ENCODE assay signal across 19 cellular contexts in genomic region chr7:156566812-156567549, GRCh38.
A peak's percentile ranks its signal among the peaks of the same experiment; 100 is the strongest.
DNase-seq lines count a peak whose midpoint lies in the region; ATAC-seq, FAIRE-seq and TF ChIP-seq lines count a peak whose summit lies in the region.
"Had no signal": no experiment of that assay in that cellular context is flagged by ENCODE, and none has a peak within 500 bp of the region (broad histone marks: within the 10 kb centered on the region; RNA-seq: fewer than 3 reads in every experiment).

No MANE protein-coding gene starts in this region.

- no peak overlapping the region for H3K4me3 ChIP-seq in small intestine (ENCODE audit: low read depth in 1 of 2, low read length in 2 of 2)
- H3K4me3 ChIP-seq: SJCRH30 had no signal

- FAIRE-seq in small intestine (lab: Jason Lieb, UNC), result no peak
- FAIRE-seq: H1 had no signal

- H3K4me3 Mint-ChIP-seq in immature natural killer cell, result no peak overlapping the region
- H3K4me3 Mint-ChIP-seq: B cell had no signal

- WGBS in small intestine, 3 donors, result 39 to 63% (median 47%) methylated on average over 8 of the region's 8 CpGs

- no peaks in the 10 kb centered on the region for H3K4me1 Mint-ChIP-seq in immature natural killer cell

- H3K36me3 Mint-ChIP-seq in immature natural killer cell, result no peaks in the 10 kb centered on the region

- no peak overlapping the region for H3K27ac Mint-ChIP-seq in immature natural killer cell
- H3K27ac Mint-ChIP-seq: B cell had no signal

- no peaks in the 10 kb centered on the region for H3K27me3 ChIP-seq in small intestine (ENCODE audit: control insufficient read depth in 2 of 2, insufficient read depth in 2 of 2, low read length in 2 of 2)
- H3K27me3 ChIP-seq: SJCRH30 had no signal

- no peak for TF ChIP-seq CTCF in VCaP (conservative IDR thresholded peaks at IDR 0.05)

- peaks cover 0 to 6% (median 2%) of the 10 kb centered on the region in 6 donors for H3K9me3 Mint-ChIP-seq in immature natural killer cell

- H3K27ac ChIP-seq in VCaP (peak overlapping the region; percentile 52), small intestine (ENCODE audit: low read depth in 1 of 2, low read length in 1 of 2) (peak overlapping the region in 1 of 2 donors; percentile 5)
- H3K27ac ChIP-seq: 22Rv1, SJCRH30 had no signal

- no peaks in the 10 kb centered on the region for H3K4me1 ChIP-seq in small intestine (ENCODE audit: control insufficient read depth in 2 of 2, insufficient read depth in 1 of 2, low read depth in 1 of 2, low read length in 1 of 2)
- H3K4me1 ChIP-seq: SJCRH30 had no signal

- H3K27me3 Mint-ChIP-seq in immature natural killer cell (ENCODE audit: low read depth in 3 of 3), result peaks cover 0 to 5% (median 3%) of the 10 kb centered on the region in 3 donors

- H3K9me3 ChIP-seq in small intestine (ENCODE audit: control insufficient read depth, low read depth), result no peaks in the 10 kb centered on the region
- H3K9me3 ChIP-seq: SJCRH30 had no signal

- H3K36me3 ChIP-seq in small intestine (ENCODE audit: control insufficient read depth in 2 of 2, insufficient read depth in 2 of 2, low read length in 2 of 2), result no peaks in the 10 kb centered on the region
- H3K36me3 ChIP-seq: SJCRH30 had no signal

- ATAC-seq in left lobe of liver (peak; percentile 94), HG02852 (IDR thresholded peaks at IDR 0.05; ENCODE audit: unreplicated experiment) (no peak)

- DNase-seq in NCI-H524 (lab: John Stamatoyannopoulos, UW), result peak; percentile 21 to 60
- no peak for DNase-seq in NCI-H524 treated with DMSO at 0.1 percent for 48 hours (lab: John Stamatoyannopoulos, UW)
- no peak for DNase-seq in left lobe of liver (ENCODE audit: low spot score)
- peak; percentile 69 for DNase-seq in small intestine
- no peak for DNase-seq in NCI-H82 treated with DMSO at 0.1 percent for 48 hours (lab: John Stamatoyannopoulos, UW; ENCODE audit: unreplicated experiment)
- DNase-seq in immature natural killer cell, result no peak
- DNase-seq: COR-L47, DMS153, GF-D8, KG1, NCI-H1694 treated with DMSO at 0.1 percent for 48 hours, NCI-H2107, NCI-H82, SJCRH30 had no signal

Comparison
In these comparisons a context has a peak if more than half of its experiments do, and no peak if none do; other contexts are left out.
1. DNase-seq: peak in NCI-H524 (2 of 2) and small intestine (single experiment); none in NCI-H524 treated with DMSO at 0.1 percent for 48 hours (single experiment), left lobe of liver (single experiment), NCI-H82 treated with DMSO at 0.1 percent for 48 hours (single experiment) and immature natural killer cell (0 of 3).